ENCODE assay signal across 10 cellular contexts in the genomic region with DNA sequence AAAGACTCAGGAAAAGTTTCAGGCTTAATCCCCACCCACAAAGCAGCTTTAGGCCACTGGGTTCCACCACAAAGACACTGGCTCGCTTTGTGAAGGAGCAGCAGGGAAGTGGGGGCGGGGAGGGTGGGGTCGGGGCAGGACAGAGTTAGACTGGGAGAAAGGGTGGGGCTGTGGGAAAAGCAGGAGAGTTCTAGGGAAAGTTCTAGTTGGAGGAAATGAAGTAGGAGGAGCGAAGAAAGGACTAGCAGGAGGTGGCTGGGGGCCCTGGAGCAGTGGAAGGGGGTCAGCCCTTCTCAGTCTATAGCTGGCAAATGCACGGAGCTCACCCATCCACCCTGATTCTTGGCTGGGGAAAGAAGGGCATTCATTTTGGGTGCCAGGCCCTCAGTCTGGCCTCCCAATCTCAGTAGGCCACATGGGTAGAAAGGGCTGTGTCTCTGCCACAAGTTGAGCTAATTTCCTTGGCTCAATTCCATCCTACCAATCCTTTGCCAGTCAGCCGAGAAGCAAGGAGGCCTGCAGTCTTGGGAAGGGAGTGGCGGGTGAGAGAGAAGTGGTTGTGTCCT. TPM values are rescaled to one million over a fixed set of nuclear protein-coding genes. Genes with fewer than 3 reads are reported as not detected.
DNase-seq lines count a peak whose midpoint lies in the region; ATAC-seq and TF ChIP-seq lines count a peak whose summit lies in the region.
"Had no signal": no experiment of that assay in that cellular context is flagged by ENCODE, and none has a peak within 500 bp of the region (broad histone marks: within the 10 kb centered on the region; RNA-seq: fewer than 3 reads in every experiment).

No MANE protein-coding gene starts in this region.

- TF ChIP-seq CTCF in RWPE2 (IDR thresholded peaks at IDR 0.05; ENCODE audit: poor library complexity, severe bottlenecking): no peak
- TF ChIP-seq CTCF in epithelial cell of proximal tubule (conservative IDR thresholded peaks at IDR 0.05; ENCODE audit: low read depth, low read length): no peak
- no peak for TF ChIP-seq CTCF in tibial nerve (IDR thresholded peaks at IDR 0.05)

- no peak for DNase-seq in RWPE2 (ENCODE audit: low spot score)
- DNase-seq in epithelial cell of proximal tubule (ENCODE audit: low read depth): peak; percentile 23
- DNase-seq in tibial nerve (ENCODE audit: low spot score in 2 of 2): no peak
- no peak for DNase-seq in A172 (ENCODE audit: low spot score)
- no peak for DNase-seq in stimulated activated CD4-positive, alpha-beta T cell treated with anti-CD3 and anti-CD28 coated beads, Interleukin-1b, Interleukin-23, amount 100 ng/mL, for 48 hours
- DNase-seq: activated CD4-positive, alpha-beta T cell treated with anti-CD3 and anti-CD28 coated beads, Interleukin-2, amount 10 ng/mL, durations not matched to agents 24 days and 14 days; immature natural killer cell; KG1 had no signal

- TF ChIP-seq EP300 in tibial nerve (IDR thresholded peaks at IDR 0.05): peak in 1 of 2 donors; percentile 66

- WGBS in tibial nerve, 2 donors: 16 to 22% methylated on average over 7 of the region's 7 CpGs

- H3K9ac ChIP-seq in mucosa of rectum (ENCODE audit: low read depth in 1 of 2, low read length in 2 of 2): peak overlapping the region; percentile 39 to 71

- H3K4me1 ChIP-seq in RWPE2 (ENCODE audit: insufficient read depth, poor library complexity, severe bottlenecking): peaks cover 14% of the 10 kb centered on the region
- peaks cover 56 to 59% of the 10 kb centered on the region in 2 donors for H3K4me1 ChIP-seq in mucosa of rectum (ENCODE audit: control insufficient read depth in 2 of 2, insufficient read depth in 2 of 2, low read length in 2 of 2)
- H3K4me1 ChIP-seq in tibial nerve: peaks cover 9 to 77% (median 62%) of the 10 kb centered on the region in 4 donors

- H3K27ac ChIP-seq in RWPE2 (ENCODE audit: poor library complexity, severe bottlenecking) (peak overlapping the region; percentile 53), mucosa of rectum (ENCODE audit: low read depth in 2 of 2, low read length in 2 of 2) (peak overlapping the region; percentile 88 to 91), tibial nerve (peak overlapping the region; percentile 73 to 95 (median 86))

- no peak for ATAC-seq in RWPE2 (ENCODE audit: low read depth)
- ATAC-seq in GM19452 (IDR thresholded peaks at IDR 0.05; ENCODE audit: unreplicated experiment): no peak

- no peaks in the 10 kb centered on the region for H3K27me3 ChIP-seq in RWPE2 (ENCODE audit: insufficient read depth, poor library complexity, severe bottlenecking)
- no peaks in the 10 kb centered on the region for H3K27me3 ChIP-seq in mucosa of rectum (ENCODE audit: control insufficient read depth in 2 of 2, insufficient read depth in 2 of 2, low read length in 2 of 2)
- no peaks in the 10 kb centered on the region for H3K27me3 ChIP-seq in tibial nerve

- H3K4me3 ChIP-seq in RWPE2 (ENCODE audit: severe bottlenecking) (no peak overlapping the region), epithelial cell of proximal tubule (ENCODE audit: low read depth, low read length) (no peak overlapping the region), mucosa of rectum (ENCODE audit: low read length in 2 of 2) (peak overlapping the region in 1 of 2 donors; percentile 33), tibial nerve (no peak overlapping the region)

- peak in 1 of 2 donors; percentile 29 for TF ChIP-seq POLR2A in tibial nerve (IDR thresholded peaks at IDR 0.05)

- H3K36me3 ChIP-seq in RWPE2 (ENCODE audit: low read depth): no peaks in the 10 kb centered on the region
- peaks cover 11 to 33% of the 10 kb centered on the region in 2 donors for H3K36me3 ChIP-seq in mucosa of rectum (ENCODE audit: control insufficient read depth in 2 of 2, insufficient read depth in 2 of 2, low read length in 2 of 2)
- H3K36me3 ChIP-seq in tibial nerve: peaks cover 0 to 37% (median 6%) of the 10 kb centered on the region in 3 donors

- H3K9me3 ChIP-seq in RWPE2 (ENCODE audit: severe bottlenecking) (no peaks in the 10 kb centered on the region), mucosa of rectum (ENCODE audit: control insufficient read depth in 2 of 2, low read length in 2 of 2) (no peaks in the 10 kb centered on the region), tibial nerve (no peaks in the 10 kb centered on the region)

RNA-seq across cellular contexts. Expression of a gene that starts 4.6 kb away (rescaled TPM):
- total RNA-seq in epithelial cell of proximal tubule (10.7 and 27.3 TPM in 2 replicates), tibial nerve (100 to 1,000 TPM in 2 of 4 donors, 10 to 100 TPM in 2; 67.9 to 110 (median 95.2) TPM)
- total RNA-seq in A172 (2014; rRNA removed; shearing (Covaris generic)): 36.1 and 40.8 TPM in 2 replicates

RNA-seq across cellular contexts. Expression of a gene that starts 19.4 kb away (rescaled TPM):
- 94.7 and 120 TPM in 2 replicates for total RNA-seq in epithelial cell of proximal tubule
- total RNA-seq in tibial nerve: 100 to 1,000 TPM; 184 to 305 (median 226) TPM
- 148 and 155 TPM in 2 replicates for total RNA-seq in A172 (2014; rRNA removed; shearing (Covaris generic))

RNA-seq across cellular contexts. Expression of a gene that starts 50.8 kb away (rescaled TPM):
- total RNA-seq in epithelial cell of proximal tubule (25.9 and 32.5 TPM in 2 replicates), tibial nerve (10 to 100 TPM; 31.0 to 41.5 (median 39.3) TPM)
- 31.6 and 45.9 TPM in 2 replicates for total RNA-seq in A172 (2014; rRNA removed; shearing (Covaris generic))

RNA-seq across cellular contexts. Expression of a gene that starts 55.8 kb away (rescaled TPM):
- total RNA-seq in epithelial cell of proximal tubule: 57.1 and 82.8 TPM in 2 replicates
- 10 to 100 TPM; 65.1 to 72.0 (median 70.0) TPM for total RNA-seq in tibial nerve
- total RNA-seq in A172 (2014; rRNA removed; shearing (Covaris generic)): 84.2 and 89.2 TPM in 2 replicates
